1 cellular context compared by ENCODE assay signal in the genomic region with DNA sequence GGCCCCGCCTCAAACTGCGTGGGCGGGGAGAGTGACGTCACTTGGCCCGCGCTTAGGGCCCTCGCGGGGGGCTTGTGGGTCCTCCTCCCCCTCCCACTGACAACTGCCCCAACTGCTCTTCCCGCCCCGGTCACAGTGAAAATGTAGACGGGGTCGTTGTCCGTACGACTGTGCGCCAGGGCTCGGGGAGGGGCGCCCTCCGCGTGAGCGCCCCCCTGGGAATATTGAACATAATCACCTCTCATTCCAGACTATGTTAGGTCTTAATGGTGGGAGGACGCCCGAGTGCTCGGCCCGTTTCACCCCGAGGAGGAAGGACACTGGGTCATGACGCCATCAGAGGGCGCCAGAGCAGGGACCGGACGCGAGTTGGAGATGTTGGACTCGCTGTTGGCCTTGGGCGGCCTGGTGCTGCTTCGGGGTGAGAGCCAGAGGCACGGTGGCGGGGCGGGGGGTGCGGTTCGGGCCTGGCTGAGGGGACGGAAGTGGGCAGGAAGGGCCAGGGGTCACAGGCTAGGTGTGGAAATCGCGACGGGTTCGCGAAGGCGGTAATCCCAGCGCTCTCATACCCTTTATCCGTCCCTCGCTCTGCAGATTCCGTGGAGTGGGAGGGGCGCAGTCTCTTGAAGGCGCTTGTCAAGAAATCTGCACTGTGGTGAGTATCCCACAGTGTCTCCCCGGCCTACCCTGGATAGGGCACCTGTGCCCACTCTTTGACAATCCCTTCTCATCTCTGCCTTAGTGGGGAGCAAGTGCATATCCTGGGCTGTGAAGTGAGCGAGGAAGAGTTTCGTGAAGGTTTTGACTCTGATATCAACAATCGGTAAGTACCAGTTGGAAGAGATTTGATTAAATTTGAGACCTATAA.
TF ChIP-seq lines count a peak whose summit lies in the region.

A gene with protein sequence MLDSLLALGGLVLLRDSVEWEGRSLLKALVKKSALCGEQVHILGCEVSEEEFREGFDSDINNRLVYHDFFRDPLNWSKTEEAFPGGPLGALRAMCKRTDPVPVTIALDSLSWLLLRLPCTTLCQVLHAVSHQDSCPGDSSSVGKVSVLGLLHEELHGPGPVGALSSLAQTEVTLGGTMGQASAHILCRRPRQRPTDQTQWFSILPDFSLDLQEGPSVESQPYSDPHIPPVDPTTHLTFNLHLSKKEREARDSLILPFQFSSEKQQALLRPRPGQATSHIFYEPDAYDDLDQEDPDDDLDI (plus strand): TSS at position 40 of the 868 bp plus-strand sequence. CDS start 336 bp downstream, at position 376.

TF ChIP-seq in liver, 16 proteins besides CTCF, POLR2A, EP300 and RAD21 (continued from another document):
- TF ChIP-seq EGR1 (IDR thresholded peaks at IDR 0.05; ENCODE audit: low read depth in 2 of 2): peak; percentile 100
